ENCODE assay signal across 1 cellular context in the genomic region with DNA sequence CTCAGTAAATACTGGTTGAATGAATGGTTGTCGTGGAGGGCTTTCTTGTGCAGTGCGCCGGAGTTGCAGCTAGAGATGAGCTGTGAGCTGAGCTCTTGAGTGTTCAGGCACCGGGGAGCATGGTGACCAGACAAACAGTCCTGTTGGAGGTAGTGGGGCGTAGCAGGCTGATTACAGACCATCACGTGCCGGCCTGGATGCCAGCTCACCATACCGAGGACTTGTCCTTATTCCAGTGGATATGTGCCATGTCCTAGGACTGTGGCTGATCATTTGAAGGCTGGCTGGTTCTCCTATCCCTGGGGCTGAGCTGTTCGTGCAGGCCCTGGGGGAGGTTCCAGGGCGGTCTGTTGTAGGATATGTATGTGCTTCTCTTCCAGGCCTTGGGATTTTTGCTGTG.
TF ChIP-seq lines count a peak whose summit lies in the region.

No MANE protein-coding gene starts in this region.

TF ChIP-seq in A549, 52 proteins besides CTCF, POLR2A, EP300 and RAD21 (continued from another document):
- TF ChIP-seq, protein P1, sequence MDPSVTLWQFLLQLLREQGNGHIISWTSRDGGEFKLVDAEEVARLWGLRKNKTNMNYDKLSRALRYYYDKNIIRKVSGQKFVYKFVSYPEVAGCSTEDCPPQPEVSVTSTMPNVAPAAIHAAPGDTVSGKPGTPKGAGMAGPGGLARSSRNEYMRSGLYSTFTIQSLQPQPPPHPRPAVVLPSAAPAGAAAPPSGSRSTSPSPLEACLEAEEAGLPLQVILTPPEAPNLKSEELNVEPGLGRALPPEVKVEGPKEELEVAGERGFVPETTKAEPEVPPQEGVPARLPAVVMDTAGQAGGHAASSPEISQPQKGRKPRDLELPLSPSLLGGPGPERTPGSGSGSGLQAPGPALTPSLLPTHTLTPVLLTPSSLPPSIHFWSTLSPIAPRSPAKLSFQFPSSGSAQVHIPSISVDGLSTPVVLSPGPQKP (IDR thresholded peaks at IDR 0.05; ENCODE audit: low read depth, low read length): no peak
- TF ChIP-seq EHF (CRISPR knock-in tag; IDR thresholded peaks at IDR 0.05) (no peak), SMC3 (IDR thresholded peaks at IDR 0.05) (no peak), ZNF302 (CRISPR knock-in tag; IDR thresholded peaks at IDR 0.05) (no peak), HOXA7 (CRISPR knock-in tag; IDR thresholded peaks at IDR 0.05) (no peak), FOSB (CRISPR knock-in tag; IDR thresholded peaks at IDR 0.05) (no peak), FOXS1 (CRISPR knock-in tag; IDR thresholded peaks at IDR 0.05) (no peak), RNF2 (IDR thresholded peaks at IDR 0.05; ENCODE audit: borderline replicate concordance, low read depth) (no peak), RARB (CRISPR knock-in tag; IDR thresholded peaks at IDR 0.05) (no peak), NR3C1 (IDR thresholded peaks at IDR 0.05) (no peak), RFX5 (IDR thresholded peaks at IDR 0.05) (no peak), CEBPB (IDR thresholded peaks at IDR 0.05) (no peak), HDAC2 (IDR thresholded peaks at IDR 0.05) (no peak)
- TF ChIP-seq, protein P2, sequence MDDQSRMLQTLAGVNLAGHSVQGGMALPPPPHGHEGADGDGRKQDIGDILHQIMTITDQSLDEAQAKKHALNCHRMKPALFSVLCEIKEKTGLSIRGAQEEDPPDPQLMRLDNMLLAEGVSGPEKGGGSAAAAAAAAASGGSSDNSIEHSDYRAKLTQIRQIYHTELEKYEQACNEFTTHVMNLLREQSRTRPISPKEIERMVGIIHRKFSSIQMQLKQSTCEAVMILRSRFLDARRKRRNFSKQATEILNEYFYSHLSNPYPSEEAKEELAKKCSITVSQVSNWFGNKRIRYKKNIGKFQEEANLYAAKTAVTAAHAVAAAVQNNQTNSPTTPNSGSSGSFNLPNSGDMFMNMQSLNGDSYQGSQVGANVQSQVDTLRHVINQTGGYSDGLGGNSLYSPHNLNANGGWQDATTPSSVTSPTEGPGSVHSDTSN (IDR thresholded peaks at IDR 0.05): no peak
